1 cellular context compared by ENCODE assay signal in genomic region chr22:38656256-38657148, GRCh38.
A peak's percentile ranks its signal among the peaks of the same experiment; 100 is the strongest.
TF ChIP-seq lines count a peak whose summit lies in the region.

Gene CBY1, plus strand, starts transcription at chr22:38656638. Its CDS starts 11,417 bp downstream, at chr22:38668055.
Gene FAM227A, minus strand, starts transcription at chr22:38656392. Its CDS starts 6,224 bp downstream, at chr22:38650168.

TF ChIP-seq in GM23338, 12 proteins besides CTCF, POLR2A, EP300 and RAD21:
- no peak for TF ChIP-seq ZNF331 (CRISPR knock-in tag; IDR thresholded peaks at IDR 0.05; ENCODE audit: low read depth)
- TF ChIP-seq REST (IDR thresholded peaks at IDR 0.05; ENCODE audit: unreplicated experiment), result no peak
- TF ChIP-seq JUNB (IDR thresholded peaks at IDR 0.05; ENCODE audit: unreplicated experiment), result no peak
- peak; percentile 66 for TF ChIP-seq POLR2AphosphoS5 (IDR thresholded peaks at IDR 0.05; ENCODE audit: low read depth)
